In the genomic region with DNA sequence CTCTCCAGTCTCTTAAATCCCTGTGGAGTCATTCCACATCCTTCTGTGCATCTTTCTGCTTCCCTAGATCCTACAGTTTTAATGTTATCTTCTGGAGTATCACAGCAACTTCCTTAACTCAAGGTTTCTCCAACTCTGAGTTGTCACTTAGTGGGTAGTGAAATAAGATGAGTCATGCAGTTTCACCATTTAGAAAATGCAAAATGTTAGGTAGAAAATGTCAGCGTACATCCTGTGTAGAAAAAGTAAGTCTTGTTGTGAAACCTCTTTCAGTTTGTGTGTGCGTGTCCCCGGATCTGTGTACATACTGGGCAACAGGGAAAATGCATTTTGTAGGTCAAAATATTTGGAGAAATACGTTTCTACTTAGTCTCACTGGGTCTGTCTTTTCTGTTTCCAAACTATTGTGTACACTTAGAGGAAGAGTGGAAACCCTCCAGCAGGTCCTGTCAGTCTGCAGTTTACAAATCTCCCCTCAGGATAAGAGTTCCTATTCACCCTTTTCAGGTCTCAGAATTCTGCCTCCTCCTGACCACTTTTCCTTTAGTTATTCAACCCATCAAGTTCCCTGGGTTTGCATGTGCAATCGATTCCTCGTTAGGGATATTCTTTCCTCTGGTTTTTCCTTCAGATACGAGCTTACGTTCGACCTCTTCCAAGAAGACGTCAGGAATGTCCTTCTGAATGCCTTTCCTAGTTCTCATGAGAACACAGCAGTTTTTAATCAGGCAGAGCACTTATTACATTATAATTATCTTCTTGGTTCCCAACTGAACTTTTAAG, we compare ENCODE assay signal across 8 cellular contexts.
A peak's percentile ranks its signal among the peaks of the same experiment; 100 is the strongest.
DNase-seq lines count a peak whose midpoint lies in the region; ATAC-seq and TF ChIP-seq lines count a peak whose summit lies in the region.

No MANE protein-coding gene starts in this region.

- no peaks in the 10 kb centered on the region for H3K27me3 ChIP-seq in A673 (replicated peaks; ENCODE audit: insufficient read depth, low read depth, low read length, poor library complexity)
- H3K27me3 ChIP-seq in iPS-20b (ENCODE audit: insufficient read depth, low read length): no peaks in the 10 kb centered on the region

- POLR2A ChIA-PET in A673 (lab: Charles Lee; ENCODE audit: low non-redundant PET): interaction anchor here (0.8 kb wide), 1 partner anchor 10 kb away, joined by 4 read pairs; no protein-coding TSS in a partner anchor

- no peak for TF ChIP-seq CTCF in A673 (conservative IDR thresholded peaks at IDR 0.05; ENCODE audit: low read depth, low read length)

- peak; percentile 34 for TF ChIP-seq POLR2A in GM18505 (IDR thresholded peaks at IDR 0.05; ENCODE audit: borderline replicate concordance, extremely low read depth, insufficient read depth, insufficient read length)

- intact Hi-C loops in A673 (cut with micrococcal nuclease; ENCODE audit: unreplicated experiment): loop anchor here (1.0 to 5.0 kb wide), 6 partner anchors 18 to 392 kb away; no protein-coding TSS in a partner anchor

- H3K27ac ChIP-seq in A673 (ENCODE audit: low read depth, low read length, poor library complexity, severe bottlenecking) (peak overlapping the region; percentile 100), iPS-20b (ENCODE audit: low read length) (peak overlapping the region; percentile 99)

- peaks cover 12% of the 10 kb centered on the region for H3K4me1 Mint-ChIP-seq in stimulated activated naive CD8-positive, alpha-beta T cell treated with anti-CD3 and anti-CD28 coated beads, Interleukin-15, amount 100 ng/mL, for 72 hours

- no peak overlapping the region for H3K4me3 Mint-ChIP-seq in stimulated activated naive CD8-positive, alpha-beta T cell treated with anti-CD3 and anti-CD28 coated beads, Interleukin-15, amount 100 ng/mL, for 72 hours

- H3K36me3 ChIP-seq in A673 (ENCODE audit: insufficient read depth, low read length, poor library complexity, severe bottlenecking) (peaks cover 21% of the 10 kb centered on the region), iPS-20b (ENCODE audit: insufficient read depth, low read depth, low read length) (peaks cover 31% of the 10 kb centered on the region)

- CTCF ChIA-PET in A673 (lab: Charles Lee): interaction anchor here (1.5 kb wide), 1 partner anchor 61 kb away, joined by 4 read pairs; no protein-coding TSS in a partner anchor

- peaks cover 45% of the 10 kb centered on the region for H3K4me1 ChIP-seq in A673 (ENCODE audit: insufficient read depth, low read length, poor library complexity, severe bottlenecking)
- H3K4me1 ChIP-seq in iPS-20b (ENCODE audit: insufficient read depth, low read length): peaks cover 20% of the 10 kb centered on the region; the same call in 1 of the 2 replicates

- H3K4me3 ChIP-seq in A673 (ENCODE audit: low read depth, low read length, poor library complexity, severe bottlenecking): peak overlapping the region; percentile 40
- H3K4me3 ChIP-seq in iPS-20b (ENCODE audit: low read length): peak overlapping the region; percentile 97

- no peak overlapping the region for H3K27ac Mint-ChIP-seq in stimulated activated naive CD8-positive, alpha-beta T cell treated with anti-CD3 and anti-CD28 coated beads, Interleukin-15, amount 100 ng/mL, for 72 hours

- peak overlapping the region; percentile 99 for H3K9ac ChIP-seq in iPS-20b (ENCODE audit: low read depth, low read length)

- H3K27me3 Mint-ChIP-seq in stimulated activated naive CD8-positive, alpha-beta T cell treated with anti-CD3 and anti-CD28 coated beads, Interleukin-15, amount 100 ng/mL, for 72 hours: no peaks in the 10 kb centered on the region

- H3K9me3 ChIP-seq in A673 (ENCODE audit: low read depth, low read length, poor library complexity, severe bottlenecking) (no peaks in the 10 kb centered on the region), iPS-20b (ENCODE audit: insufficient read depth, low read depth, low read length) (no peaks in the 10 kb centered on the region)

- BruUV-seq in A673 (replicated peaks; lab: Mats Ljungman, UMichigan): no TSS peak

- peak; percentile 61 for DNase-seq in A673 (ENCODE audit: low spot score)
- DNase-seq in NOMO-1 (lab: John Stamatoyannopoulos, UW; ENCODE audit: unreplicated experiment in 2 of 2): peak; percentile 82 to 96
- DNase-seq in astrocyte of the hippocampus (ENCODE audit: low read depth, low spot score): peak; percentile 86
- peak; percentile 23 to 49 for DNase-seq in stimulated activated naive CD8-positive, alpha-beta T cell treated with anti-CD3 and anti-CD28 coated beads, Interleukin-15, amount 100 ng/mL, for 72 hours
- DNase-seq in cerebellum (ENCODE audit: low spot score): no peak

- no peaks in the 10 kb centered on the region for H3K9me3 Mint-ChIP-seq in stimulated activated naive CD8-positive, alpha-beta T cell treated with anti-CD3 and anti-CD28 coated beads, Interleukin-15, amount 100 ng/mL, for 72 hours

- ATAC-seq in GM18505 (IDR thresholded peaks at IDR 0.05; ENCODE audit: unreplicated experiment) (peak; percentile 87), HG02870 (IDR thresholded peaks at IDR 0.05; ENCODE audit: unreplicated experiment) (peak; percentile 95)
- peak; percentile 79 for ATAC-seq in stimulated activated naive CD8-positive, alpha-beta T cell treated with anti-CD3 and anti-CD28 coated beads, Interleukin-15, amount 100 ng/mL, for 72 hours
